8 cellular contexts compared by ENCODE assay signal in the genomic region with DNA sequence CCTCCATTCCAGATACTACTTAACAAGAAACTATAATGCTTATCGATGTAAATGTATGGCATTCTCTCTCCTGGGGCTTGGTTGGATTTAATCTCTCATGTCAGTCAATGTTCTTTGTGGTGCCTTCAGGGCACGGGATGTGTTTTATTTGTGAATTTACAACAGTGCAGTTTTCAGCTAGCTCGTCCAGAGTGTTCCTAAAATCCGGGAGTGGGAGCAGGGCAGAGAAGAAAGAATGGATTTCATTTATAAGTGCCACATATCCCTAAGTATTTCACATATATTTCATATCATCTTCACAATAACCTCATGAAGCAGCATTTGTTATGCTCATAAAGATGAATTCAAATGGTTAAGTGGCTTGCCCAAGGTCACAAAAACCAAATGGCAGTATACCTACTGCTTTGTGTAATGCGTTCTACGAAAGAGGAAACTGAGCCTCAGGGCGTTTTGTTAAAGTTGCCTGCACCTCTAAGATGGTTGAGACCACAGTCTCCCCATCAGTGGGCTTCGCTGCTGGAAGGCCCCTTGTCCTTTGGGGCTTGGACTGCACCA.
DNase-seq lines count a peak whose midpoint lies in the region; ATAC-seq and TF ChIP-seq lines count a peak whose summit lies in the region.

No MANE protein-coding gene starts in this region.

- in situ Hi-C loops in astrocyte of the cerebellum (cut with HindIII; ENCODE audit: low sequenced_read_pairs), result no loop called here

- peak overlapping the region; percentile 96; the same call in 1 of the 2 replicates for H3K9ac ChIP-seq in BLaER1

- H3K9me3 ChIP-seq in BLaER1, result no peaks in the 10 kb centered on the region
- no peaks in the 10 kb centered on the region for H3K9me3 ChIP-seq in mesodermal cell (ENCODE audit: control insufficient read depth, low read length)

- H3K4me3 ChIP-seq in BLaER1 (peak overlapping the region; percentile 99), astrocyte of the cerebellum (ENCODE audit: low read depth, low read length) (peak overlapping the region; percentile 86), mesodermal cell (ENCODE audit: extremely low read depth, insufficient read depth, low read length, poor library complexity, severe bottlenecking) (peak overlapping the region; percentile 89)

- peak overlapping the region; percentile 88 for H3K4me2 ChIP-seq in BLaER1

- H3K27me3 ChIP-seq in BLaER1, result no peaks in the 10 kb centered on the region

- H4K20me1 ChIP-seq in BLaER1, result peaks cover 43% of the 10 kb centered on the region

- no peak for DNase-seq in astrocyte of the cerebellum (ENCODE audit: low read depth)
- no peak for DNase-seq in DMS53 (lab: John Stamatoyannopoulos, UW)
- no peak for DNase-seq in DMS153 treated with DMSO at 0.1 percent for 48 hours (lab: John Stamatoyannopoulos, UW; ENCODE audit: unreplicated experiment)
- no peak for DNase-seq in activated CD4-positive, alpha-beta T cell treated with anti-CD3 and anti-CD28 coated beads for 4 hours

- H3K36me3 ChIP-seq in BLaER1 (0 out of 2 replicates have a peak, but pooled peaks cover 4% of the 10 kb centered on the region), mesodermal cell (ENCODE audit: control insufficient read depth, insufficient read depth, low read length) (no peaks in the 10 kb centered on the region)

- peak overlapping the region; percentile 97 for H3K27ac ChIP-seq in BLaER1
- H3K27ac ChIP-seq in mesodermal cell (ENCODE audit: low read depth, low read length, severe bottlenecking), result peak overlapping the region; percentile 77

- H3K4me1 ChIP-seq in BLaER1 (peaks cover 60% of the 10 kb centered on the region), mesodermal cell (ENCODE audit: control insufficient read depth, insufficient read depth, low read length, poor library complexity, severe bottlenecking) (peaks cover 14% of the 10 kb centered on the region)

- TF ChIP-seq CTCF in astrocyte of the cerebellum (IDR thresholded peaks at IDR 0.05; ENCODE audit: low read depth, low read length, missing control alignments), result no peak

- ATAC-seq in GM19452 (IDR thresholded peaks at IDR 0.05; ENCODE audit: unreplicated experiment) (peak; percentile 10), HG03460 (IDR thresholded peaks at IDR 0.05; ENCODE audit: unreplicated experiment) (peak; percentile 17)

- WGBS in mesodermal cell (ENCODE audit: insufficient coverage in 2 of 2), 2 experiments, result 23 to 28% methylated on average over 4 to 5 of the region's 8 CpGs
